ENCODE assay signal across 34 cellular contexts in genomic region chr3:94460914-94461313, GRCh38.
"Had no signal": no experiment of that assay in that cellular context is flagged by ENCODE, and none has a peak within 500 bp of the region (broad histone marks: within the 10 kb centered on the region; RNA-seq: fewer than 3 reads in every experiment).

No MANE protein-coding gene starts in this region.

- H3K27ac ChIP-seq: adrenal gland, cardiac muscle cell, colonic mucosa, heart right ventricle, neutrophil, right lobe of liver, skin epidermis, upper lobe of right lung, VCaP had no signal

- H3K27me3 ChIP-seq: adrenal gland, cardiac muscle cell, colonic mucosa, heart right ventricle, neutrophil, right lobe of liver, upper lobe of right lung had no signal

- H3K9me3 ChIP-seq: adrenal gland, colonic mucosa, heart right ventricle, neutrophil, right lobe of liver, upper lobe of right lung had no signal

- H3K4me3 Mint-ChIP-seq: activated CD4-positive, alpha-beta memory T cell treated with anti-CD3 and anti-CD28 coated beads for 36 hours; activated naive CD4-positive, alpha-beta T cell treated with anti-CD3 and anti-CD28 coated beads for 36 hours; activated naive CD8-positive, alpha-beta T cell treated with anti-CD3 and anti-CD28 coated beads for 36 hours; activated T-helper 1 cell treated with anti-CD3 and anti-CD28 coated beads, Interleukin-12 subunit alpha, Interleukin-12 subunit beta, Interleukin-2, Interleukin-4 antibody, amounts not matched to agents 30 ng/mL and 10 ng/mL and 1 ng/mL, durations not matched to agents 14 hours and 24 hours and 36 hours; brain; mesothelial cell of epicardium; naive B cell; nephron progenitor cell; T-helper 1 cell treated with Interleukin-12 subunit alpha and Interleukin-12 subunit beta and Interleukin-4 antibody, amounts not matched to agents 30 μg/mL and 1 μg/mL, for 36 hours had no signal

- H3K4me1 Mint-ChIP-seq: activated naive CD8-positive, alpha-beta T cell treated with anti-CD3 and anti-CD28 coated beads for 36 hours; mesothelial cell of epicardium; naive B cell; nephron progenitor cell had no signal

- H3K36me3 ChIP-seq: adrenal gland, cardiac muscle cell, colonic mucosa, heart right ventricle, neutrophil, right lobe of liver, upper lobe of right lung had no signal

- H3K36me3 Mint-ChIP-seq: activated CD4-positive, alpha-beta memory T cell treated with anti-CD3 and anti-CD28 coated beads for 36 hours; activated naive CD8-positive, alpha-beta T cell treated with anti-CD3 and anti-CD28 coated beads for 36 hours; brain; mesothelial cell of epicardium; naive B cell had no signal

- H3K9me3 Mint-ChIP-seq: activated naive CD8-positive, alpha-beta T cell treated with anti-CD3 and anti-CD28 coated beads for 36 hours; activated T-helper 1 cell treated with anti-CD3 and anti-CD28 coated beads, Interleukin-12 subunit alpha, Interleukin-12 subunit beta, Interleukin-2, Interleukin-4 antibody, amounts not matched to agents 30 ng/mL and 10 ng/mL and 1 ng/mL, durations not matched to agents 14 hours and 24 hours and 36 hours; brain; mesothelial cell of epicardium; nephron progenitor cell; T-helper 1 cell treated with Interleukin-12 subunit alpha and Interleukin-12 subunit beta and Interleukin-4 antibody, amounts not matched to agents 30 μg/mL and 1 μg/mL, for 36 hours had no signal

- H3K4me3 ChIP-seq: adrenal gland, cardiac muscle cell, colonic mucosa, heart right ventricle, lung, right lobe of liver, skin epidermis, upper lobe of right lung had no signal

- DNase-seq: activated CD4-positive, alpha-beta memory T cell treated with anti-CD3 and anti-CD28 coated beads for 36 hours; activated CD4-positive, alpha-beta T cell treated with anti-CD3 and anti-CD28 coated beads for 48 hours; activated CD8-positive, alpha-beta memory T cell treated with anti-CD3 and anti-CD28 coated beads, Interleukin-2, amount 50 U/mL, for 4 hours; activated effector memory CD4-positive, alpha-beta T cell treated with anti-CD3 and anti-CD28 coated beads, Interleukin-2, amount 50 U/mL, for 16 hours; activated naive CD4-positive, alpha-beta T cell treated with anti-CD3 and anti-CD28 coated beads for 36 hours; activated naive CD8-positive, alpha-beta T cell treated with anti-CD3 and anti-CD28 coated beads for 36 hours; activated T-cell treated with anti-CD3 and anti-CD28 coated beads, Interleukin-2, amount 50 U/mL, for 1 hour; adrenal gland; aorta; cerebellar nuclear complex; colonic mucosa; effector memory CD4-positive, alpha-beta T cell; heart right ventricle; kidney glomerular epithelial cell; naive B cell; nephron progenitor cell; right lobe of liver; stimulated activated CD4-positive, alpha-beta T cell treated with anti-CD3 and anti-CD28 coated beads, Interleukin-12 subunit alpha, Interleukin-12 subunit beta, amount 100 ng/mL, for 4 hours; stimulated activated CD4-positive, alpha-beta T cell treated with anti-CD3 and anti-CD28 coated beads, Interleukin-4, amount 100 ng/mL, for 1 hour; stimulated activated naive CD8-positive, alpha-beta T cell treated with anti-CD3 and anti-CD28 coated beads, Interleukin-15, Interleukin-2, amounts not matched to agents 100 U/mL and 50 U/mL, for 24 hours; T-helper 9 cell; upper lobe of right lung had no signal

- ATAC-seq: activated CD4-positive, CD25-positive, alpha-beta regulatory T cell treated with anti-CD3 and anti-CD28 coated beads, Interleukin-2, amount 50 U/mL, for 24 hours; heart right ventricle; left lobe of liver; right lobe of liver; stimulated activated naive CD8-positive, alpha-beta T cell treated with anti-CD3 and anti-CD28 coated beads, Interleukin-15, Interleukin-2, amounts not matched to agents 100 U/mL and 50 U/mL, for 24 hours; upper lobe of right lung had no signal

- H3K27ac Mint-ChIP-seq: activated CD4-positive, alpha-beta memory T cell treated with anti-CD3 and anti-CD28 coated beads for 36 hours; activated naive CD4-positive, alpha-beta T cell treated with anti-CD3 and anti-CD28 coated beads for 36 hours; activated naive CD8-positive, alpha-beta T cell treated with anti-CD3 and anti-CD28 coated beads for 36 hours; activated T-helper 1 cell treated with anti-CD3 and anti-CD28 coated beads, Interleukin-12 subunit alpha, Interleukin-12 subunit beta, Interleukin-2, Interleukin-4 antibody, amounts not matched to agents 30 ng/mL and 10 ng/mL and 1 ng/mL, durations not matched to agents 14 hours and 24 hours and 36 hours; brain; mesothelial cell of epicardium; naive B cell; nephron progenitor cell; progenitor cell of endocrine pancreas; T-helper 1 cell treated with Interleukin-12 subunit alpha and Interleukin-12 subunit beta and Interleukin-4 antibody, amounts not matched to agents 30 μg/mL and 1 μg/mL, for 36 hours had no signal

- H3K4me1 ChIP-seq: adrenal gland, colonic mucosa, heart right ventricle, right lobe of liver, upper lobe of right lung had no signal

- H3K27me3 Mint-ChIP-seq: activated CD4-positive, alpha-beta memory T cell treated with anti-CD3 and anti-CD28 coated beads for 36 hours; activated naive CD8-positive, alpha-beta T cell treated with anti-CD3 and anti-CD28 coated beads for 36 hours; brain; naive B cell; progenitor cell of endocrine pancreas had no signal
